ENCODE assay signal across 1 cellular context in the genomic region with DNA sequence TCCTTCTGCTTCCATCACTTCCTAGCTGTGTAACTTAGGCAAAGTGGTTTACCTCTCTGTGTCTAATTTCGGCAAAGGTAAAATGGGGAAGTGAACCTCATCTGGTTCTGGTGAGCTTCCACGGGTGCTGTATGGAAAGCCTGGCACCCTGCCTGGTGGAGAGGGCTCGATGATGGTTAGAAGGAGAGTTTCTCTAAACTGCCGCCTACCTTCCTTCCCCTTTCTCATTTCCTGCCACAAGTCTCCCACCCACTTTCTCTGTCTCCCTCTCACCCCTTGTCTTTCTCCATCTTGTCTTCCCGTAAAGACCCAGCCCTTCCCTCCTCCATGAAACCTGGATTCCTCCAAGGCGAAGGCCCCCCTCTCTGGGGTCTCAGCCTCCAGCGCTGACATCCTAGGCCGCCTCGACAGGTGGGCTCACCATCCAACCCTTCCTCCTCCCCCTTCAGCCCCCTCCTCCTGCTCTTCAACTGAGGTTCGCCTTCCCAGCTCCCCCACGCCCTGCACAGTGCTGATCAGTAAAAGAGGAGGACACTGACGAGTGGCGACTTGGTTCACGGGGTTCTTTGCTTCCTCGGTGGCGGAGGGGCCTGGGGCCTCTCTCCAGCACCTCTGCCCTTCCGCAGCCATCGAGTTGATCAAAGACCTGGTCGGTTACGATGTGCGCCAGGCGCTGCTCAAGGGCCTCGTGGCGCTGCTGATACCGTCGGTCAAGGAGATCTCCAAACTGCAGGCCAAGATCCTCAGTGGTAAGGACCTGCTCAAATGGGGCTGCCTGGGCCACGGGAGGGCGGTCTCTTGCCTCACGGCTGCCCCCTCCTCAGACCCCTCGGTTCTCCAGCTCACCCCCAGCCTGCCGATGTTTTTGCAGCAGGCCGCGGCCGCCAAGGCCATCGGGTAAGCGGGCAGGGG.
TF ChIP-seq lines count a peak whose summit lies in the region.

No MANE protein-coding gene starts in this region.

TF ChIP-seq in K562, 482 proteins besides CTCF, POLR2A, EP300 and RAD21 (continues in another document):
- TF ChIP-seq, protein P1, sequence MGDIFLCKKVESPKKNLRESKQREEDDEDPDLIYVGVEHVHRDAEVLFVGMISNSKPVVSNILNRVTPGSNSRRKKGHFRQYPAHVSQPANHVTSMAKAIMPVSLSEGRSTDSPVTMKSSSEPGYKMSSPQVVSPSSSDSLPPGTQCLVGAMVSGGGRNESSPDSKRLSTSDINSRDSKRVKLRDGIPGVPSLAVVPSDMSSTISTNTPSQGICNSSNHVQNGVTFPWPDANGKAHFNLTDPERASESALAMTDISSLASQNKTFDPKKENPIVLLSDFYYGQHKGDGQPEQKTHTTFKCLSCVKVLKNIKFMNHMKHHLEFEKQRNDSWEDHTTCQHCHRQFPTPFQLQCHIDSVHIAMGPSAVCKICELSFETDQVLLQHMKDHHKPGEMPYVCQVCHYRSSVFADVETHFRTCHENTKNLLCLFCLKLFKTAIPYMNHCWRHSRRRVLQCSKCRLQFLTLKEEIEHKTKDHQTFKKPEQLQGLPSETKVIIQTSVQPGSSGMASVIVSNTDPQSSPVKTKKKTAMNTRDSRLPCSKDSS (IDR thresholded peaks at IDR 0.05; ENCODE audit: low read depth, partially characterized antibody): peak; percentile 12
- TF ChIP-seq MYBL2 (IDR thresholded peaks at IDR 0.05; ENCODE audit: low read depth) (no peak), MYBL2 (CRISPR knock-in tag; IDR thresholded peaks at IDR 0.05; ENCODE audit: borderline replicate concordance) (no peak), ZEB2 (IDR thresholded peaks at IDR 0.05) (no peak), RBM25 (IDR thresholded peaks at IDR 0.05; ENCODE audit: low read depth, low read length, severe bottlenecking) (peak; percentile 31), SREBF1 (IDR thresholded peaks at IDR 0.05; ENCODE audit: borderline replicate concordance, low read depth, low read length) (no peak), MCM5 (IDR thresholded peaks at IDR 0.05; ENCODE audit: low read depth) (no peak), MAZ (CRISPR knock-in tag; conservative IDR thresholded peaks at IDR 0.05 in 1 of 2, IDR thresholded peaks at IDR 0.05 in 1 of 2) (no peak), ZNF184 (CRISPR knock-in tag; IDR thresholded peaks at IDR 0.05) (no peak), BCOR (IDR thresholded peaks at IDR 0.05) (peak; percentile 38; the same call in 1 of the 2 replicates), PHF8 (IDR thresholded peaks at IDR 0.05; ENCODE audit: borderline replicate concordance, low read length) (no peak), ZNF217 (CRISPR knock-in tag; IDR thresholded peaks at IDR 0.05) (no peak), GABPA (tag; conservative IDR thresholded peaks at IDR 0.05; ENCODE audit: low read depth) (no peak), ZNF717 (CRISPR knock-in tag; IDR thresholded peaks at IDR 0.05) (no peak), RCOR1 (IDR thresholded peaks at IDR 0.05; ENCODE audit: borderline replicate concordance in 1 of 2, low read depth in 2 of 2, low read length in 2 of 2) (no peak), SAFB (IDR thresholded peaks at IDR 0.05; ENCODE audit: borderline replicate concordance, low read depth, low read length) (no peak), ZFP36 (IDR thresholded peaks at IDR 0.05; ENCODE audit: low read depth, low read length, partially characterized antibody) (peak; percentile 77), SPI1 (IDR thresholded peaks at IDR 0.05; ENCODE audit: borderline replicate concordance, low read depth, low read length) (peak; percentile 91)
- TF ChIP-seq, protein P2, sequence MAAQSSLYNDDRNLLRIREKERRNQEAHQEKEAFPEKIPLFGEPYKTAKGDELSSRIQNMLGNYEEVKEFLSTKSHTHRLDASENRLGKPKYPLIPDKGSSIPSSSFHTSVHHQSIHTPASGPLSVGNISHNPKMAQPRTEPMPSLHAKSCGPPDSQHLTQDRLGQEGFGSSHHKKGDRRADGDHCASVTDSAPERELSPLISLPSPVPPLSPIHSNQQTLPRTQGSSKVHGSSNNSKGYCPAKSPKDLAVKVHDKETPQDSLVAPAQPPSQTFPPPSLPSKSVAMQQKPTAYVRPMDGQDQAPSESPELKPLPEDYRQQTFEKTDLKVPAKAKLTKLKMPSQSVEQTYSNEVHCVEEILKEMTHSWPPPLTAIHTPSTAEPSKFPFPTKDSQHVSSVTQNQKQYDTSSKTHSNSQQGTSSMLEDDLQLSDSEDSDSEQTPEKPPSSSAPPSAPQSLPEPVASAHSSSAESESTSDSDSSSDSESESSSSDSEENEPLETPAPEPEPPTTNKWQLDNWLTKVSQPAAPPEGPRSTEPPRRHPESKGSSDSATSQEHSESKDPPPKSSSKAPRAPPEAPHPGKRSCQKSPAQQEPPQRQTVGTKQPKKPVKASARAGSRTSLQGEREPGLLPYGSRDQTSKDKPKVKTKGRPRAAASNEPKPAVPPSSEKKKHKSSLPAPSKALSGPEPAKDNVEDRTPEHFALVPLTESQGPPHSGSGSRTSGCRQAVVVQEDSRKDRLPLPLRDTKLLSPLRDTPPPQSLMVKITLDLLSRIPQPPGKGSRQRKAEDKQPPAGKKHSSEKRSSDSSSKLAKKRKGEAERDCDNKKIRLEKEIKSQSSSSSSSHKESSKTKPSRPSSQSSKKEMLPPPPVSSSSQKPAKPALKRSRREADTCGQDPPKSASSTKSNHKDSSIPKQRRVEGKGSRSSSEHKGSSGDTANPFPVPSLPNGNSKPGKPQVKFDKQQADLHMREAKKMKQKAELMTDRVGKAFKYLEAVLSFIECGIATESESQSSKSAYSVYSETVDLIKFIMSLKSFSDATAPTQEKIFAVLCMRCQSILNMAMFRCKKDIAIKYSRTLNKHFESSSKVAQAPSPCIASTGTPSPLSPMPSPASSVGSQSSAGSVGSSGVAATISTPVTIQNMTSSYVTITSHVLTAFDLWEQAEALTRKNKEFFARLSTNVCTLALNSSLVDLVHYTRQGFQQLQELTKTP (IDR thresholded peaks at IDR 0.05; ENCODE audit: low read depth in 1 of 2, partially characterized antibody in 2 of 2): no peak
- TF ChIP-seq, protein P3, sequence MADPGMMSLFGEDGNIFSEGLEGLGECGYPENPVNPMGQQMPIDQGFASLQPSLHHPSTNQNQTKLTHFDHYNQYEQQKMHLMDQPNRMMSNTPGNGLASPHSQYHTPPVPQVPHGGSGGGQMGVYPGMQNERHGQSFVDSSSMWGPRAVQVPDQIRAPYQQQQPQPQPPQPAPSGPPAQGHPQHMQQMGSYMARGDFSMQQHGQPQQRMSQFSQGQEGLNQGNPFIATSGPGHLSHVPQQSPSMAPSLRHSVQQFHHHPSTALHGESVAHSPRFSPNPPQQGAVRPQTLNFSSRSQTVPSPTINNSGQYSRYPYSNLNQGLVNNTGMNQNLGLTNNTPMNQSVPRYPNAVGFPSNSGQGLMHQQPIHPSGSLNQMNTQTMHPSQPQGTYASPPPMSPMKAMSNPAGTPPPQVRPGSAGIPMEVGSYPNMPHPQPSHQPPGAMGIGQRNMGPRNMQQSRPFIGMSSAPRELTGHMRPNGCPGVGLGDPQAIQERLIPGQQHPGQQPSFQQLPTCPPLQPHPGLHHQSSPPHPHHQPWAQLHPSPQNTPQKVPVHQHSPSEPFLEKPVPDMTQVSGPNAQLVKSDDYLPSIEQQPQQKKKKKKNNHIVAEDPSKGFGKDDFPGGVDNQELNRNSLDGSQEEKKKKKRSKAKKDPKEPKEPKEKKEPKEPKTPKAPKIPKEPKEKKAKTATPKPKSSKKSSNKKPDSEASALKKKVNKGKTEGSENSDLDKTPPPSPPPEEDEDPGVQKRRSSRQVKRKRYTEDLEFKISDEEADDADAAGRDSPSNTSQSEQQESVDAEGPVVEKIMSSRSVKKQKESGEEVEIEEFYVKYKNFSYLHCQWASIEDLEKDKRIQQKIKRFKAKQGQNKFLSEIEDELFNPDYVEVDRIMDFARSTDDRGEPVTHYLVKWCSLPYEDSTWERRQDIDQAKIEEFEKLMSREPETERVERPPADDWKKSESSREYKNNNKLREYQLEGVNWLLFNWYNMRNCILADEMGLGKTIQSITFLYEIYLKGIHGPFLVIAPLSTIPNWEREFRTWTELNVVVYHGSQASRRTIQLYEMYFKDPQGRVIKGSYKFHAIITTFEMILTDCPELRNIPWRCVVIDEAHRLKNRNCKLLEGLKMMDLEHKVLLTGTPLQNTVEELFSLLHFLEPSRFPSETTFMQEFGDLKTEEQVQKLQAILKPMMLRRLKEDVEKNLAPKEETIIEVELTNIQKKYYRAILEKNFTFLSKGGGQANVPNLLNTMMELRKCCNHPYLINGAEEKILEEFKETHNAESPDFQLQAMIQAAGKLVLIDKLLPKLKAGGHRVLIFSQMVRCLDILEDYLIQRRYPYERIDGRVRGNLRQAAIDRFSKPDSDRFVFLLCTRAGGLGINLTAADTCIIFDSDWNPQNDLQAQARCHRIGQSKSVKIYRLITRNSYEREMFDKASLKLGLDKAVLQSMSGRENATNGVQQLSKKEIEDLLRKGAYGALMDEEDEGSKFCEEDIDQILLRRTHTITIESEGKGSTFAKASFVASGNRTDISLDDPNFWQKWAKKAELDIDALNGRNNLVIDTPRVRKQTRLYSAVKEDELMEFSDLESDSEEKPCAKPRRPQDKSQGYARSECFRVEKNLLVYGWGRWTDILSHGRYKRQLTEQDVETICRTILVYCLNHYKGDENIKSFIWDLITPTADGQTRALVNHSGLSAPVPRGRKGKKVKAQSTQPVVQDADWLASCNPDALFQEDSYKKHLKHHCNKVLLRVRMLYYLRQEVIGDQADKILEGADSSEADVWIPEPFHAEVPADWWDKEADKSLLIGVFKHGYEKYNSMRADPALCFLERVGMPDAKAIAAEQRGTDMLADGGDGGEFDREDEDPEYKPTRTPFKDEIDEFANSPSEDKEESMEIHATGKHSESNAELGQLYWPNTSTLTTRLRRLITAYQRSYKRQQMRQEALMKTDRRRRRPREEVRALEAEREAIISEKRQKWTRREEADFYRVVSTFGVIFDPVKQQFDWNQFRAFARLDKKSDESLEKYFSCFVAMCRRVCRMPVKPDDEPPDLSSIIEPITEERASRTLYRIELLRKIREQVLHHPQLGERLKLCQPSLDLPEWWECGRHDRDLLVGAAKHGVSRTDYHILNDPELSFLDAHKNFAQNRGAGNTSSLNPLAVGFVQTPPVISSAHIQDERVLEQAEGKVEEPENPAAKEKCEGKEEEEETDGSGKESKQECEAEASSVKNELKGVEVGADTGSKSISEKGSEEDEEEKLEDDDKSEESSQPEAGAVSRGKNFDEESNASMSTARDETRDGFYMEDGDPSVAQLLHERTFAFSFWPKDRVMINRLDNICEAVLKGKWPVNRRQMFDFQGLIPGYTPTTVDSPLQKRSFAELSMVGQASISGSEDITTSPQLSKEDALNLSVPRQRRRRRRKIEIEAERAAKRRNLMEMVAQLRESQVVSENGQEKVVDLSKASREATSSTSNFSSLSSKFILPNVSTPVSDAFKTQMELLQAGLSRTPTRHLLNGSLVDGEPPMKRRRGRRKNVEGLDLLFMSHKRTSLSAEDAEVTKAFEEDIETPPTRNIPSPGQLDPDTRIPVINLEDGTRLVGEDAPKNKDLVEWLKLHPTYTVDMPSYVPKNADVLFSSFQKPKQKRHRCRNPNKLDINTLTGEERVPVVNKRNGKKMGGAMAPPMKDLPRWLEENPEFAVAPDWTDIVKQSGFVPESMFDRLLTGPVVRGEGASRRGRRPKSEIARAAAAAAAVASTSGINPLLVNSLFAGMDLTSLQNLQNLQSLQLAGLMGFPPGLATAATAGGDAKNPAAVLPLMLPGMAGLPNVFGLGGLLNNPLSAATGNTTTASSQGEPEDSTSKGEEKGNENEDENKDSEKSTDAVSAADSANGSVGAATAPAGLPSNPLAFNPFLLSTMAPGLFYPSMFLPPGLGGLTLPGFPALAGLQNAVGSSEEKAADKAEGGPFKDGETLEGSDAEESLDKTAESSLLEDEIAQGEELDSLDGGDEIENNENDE (IDR thresholded peaks at IDR 0.05; ENCODE audit: low read depth, low read length): no peak
- TF ChIP-seq, protein P4, sequence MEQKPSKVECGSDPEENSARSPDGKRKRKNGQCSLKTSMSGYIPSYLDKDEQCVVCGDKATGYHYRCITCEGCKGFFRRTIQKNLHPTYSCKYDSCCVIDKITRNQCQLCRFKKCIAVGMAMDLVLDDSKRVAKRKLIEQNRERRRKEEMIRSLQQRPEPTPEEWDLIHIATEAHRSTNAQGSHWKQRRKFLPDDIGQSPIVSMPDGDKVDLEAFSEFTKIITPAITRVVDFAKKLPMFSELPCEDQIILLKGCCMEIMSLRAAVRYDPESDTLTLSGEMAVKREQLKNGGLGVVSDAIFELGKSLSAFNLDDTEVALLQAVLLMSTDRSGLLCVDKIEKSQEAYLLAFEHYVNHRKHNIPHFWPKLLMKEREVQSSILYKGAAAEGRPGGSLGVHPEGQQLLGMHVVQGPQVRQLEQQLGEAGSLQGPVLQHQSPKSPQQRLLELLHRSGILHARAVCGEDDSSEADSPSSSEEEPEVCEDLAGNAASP (IDR thresholded peaks at IDR 0.05): no peak
- TF ChIP-seq, protein P5, sequence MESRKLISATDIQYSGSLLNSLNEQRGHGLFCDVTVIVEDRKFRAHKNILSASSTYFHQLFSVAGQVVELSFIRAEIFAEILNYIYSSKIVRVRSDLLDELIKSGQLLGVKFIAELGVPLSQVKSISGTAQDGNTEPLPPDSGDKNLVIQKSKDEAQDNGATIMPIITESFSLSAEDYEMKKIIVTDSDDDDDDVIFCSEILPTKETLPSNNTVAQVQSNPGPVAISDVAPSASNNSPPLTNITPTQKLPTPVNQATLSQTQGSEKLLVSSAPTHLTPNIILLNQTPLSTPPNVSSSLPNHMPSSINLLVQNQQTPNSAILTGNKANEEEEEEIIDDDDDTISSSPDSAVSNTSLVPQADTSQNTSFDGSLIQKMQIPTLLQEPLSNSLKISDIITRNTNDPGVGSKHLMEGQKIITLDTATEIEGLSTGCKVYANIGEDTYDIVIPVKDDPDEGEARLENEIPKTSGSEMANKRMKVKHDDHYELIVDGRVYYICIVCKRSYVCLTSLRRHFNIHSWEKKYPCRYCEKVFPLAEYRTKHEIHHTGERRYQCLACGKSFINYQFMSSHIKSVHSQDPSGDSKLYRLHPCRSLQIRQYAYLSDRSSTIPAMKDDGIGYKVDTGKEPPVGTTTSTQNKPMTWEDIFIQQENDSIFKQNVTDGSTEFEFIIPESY (CRISPR knock-in tag; IDR thresholded peaks at IDR 0.05): peak; percentile 82
- TF ChIP-seq, protein P6, sequence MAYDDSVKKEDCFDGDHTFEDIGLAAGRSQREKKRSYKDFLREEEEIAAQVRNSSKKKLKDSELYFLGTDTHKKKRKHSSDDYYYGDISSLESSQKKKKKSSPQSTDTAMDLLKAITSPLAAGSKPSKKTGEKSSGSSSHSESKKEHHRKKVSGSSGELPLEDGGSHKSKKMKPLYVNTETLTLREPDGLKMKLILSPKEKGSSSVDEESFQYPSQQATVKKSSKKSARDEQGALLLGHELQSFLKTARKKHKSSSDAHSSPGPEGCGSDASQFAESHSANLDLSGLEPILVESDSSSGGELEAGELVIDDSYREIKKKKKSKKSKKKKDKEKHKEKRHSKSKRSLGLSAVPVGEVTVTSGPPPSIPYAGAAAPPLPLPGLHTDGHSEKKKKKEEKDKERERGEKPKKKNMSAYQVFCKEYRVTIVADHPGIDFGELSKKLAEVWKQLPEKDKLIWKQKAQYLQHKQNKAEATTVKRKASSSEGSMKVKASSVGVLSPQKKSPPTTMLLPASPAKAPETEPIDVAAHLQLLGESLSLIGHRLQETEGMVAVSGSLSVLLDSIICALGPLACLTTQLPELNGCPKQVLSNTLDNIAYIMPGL (CRISPR knock-in tag; IDR thresholded peaks at IDR 0.05): no peak
